Comparison of ENCODE assay signal across 24 cellular contexts in genomic region chr2:72961036-72961720, GRCh38. TPM values are rescaled to one million over a fixed set of nuclear protein-coding genes. Genes with fewer than 3 reads are reported as not detected.
"Had no signal": no experiment of that assay in that cellular context is flagged by ENCODE, and none has a peak within 500 bp of the region (broad histone marks: within the 10 kb centered on the region; RNA-seq: fewer than 3 reads in every experiment).

No MANE protein-coding gene starts in this region.

- H3K27me3 ChIP-seq: gastroesophageal sphincter, neutrophil, right atrium auricular region, uterus had no signal

- H3K27ac ChIP-seq: coronary artery, gastroesophageal sphincter, left ventricle myocardium inferior, lower lobe of right lung, neutrophil, right atrium auricular region, uterus had no signal

- H3K4me3 Mint-ChIP-seq: immature natural killer cell; memory B cell; natural killer cell treated with Interleukin-12 subunit alpha and Interleukin-12 subunit beta and Interleukin-15 and Interleukin-18, amount 100 ng/mL, for 72 hours; type B pancreatic cell had no signal

- DNase-seq: effector CD4-positive, alpha-beta T cell; glutamatergic neuron; immature natural killer cell; left cardiac atrium; left ventricle myocardium inferior; lower lobe of right lung; midbrain; small intestine; stimulated activated CD4-positive, alpha-beta T cell treated with anti-CD3 and anti-CD28 coated beads, Interleukin-12 subunit alpha, Interleukin-12 subunit beta, amount 100 ng/mL, for 4 hours; stimulated activated naive CD4-positive, alpha-beta T cell treated with Interleukin-2 at 50 U/mL for 16 hours; uterus had no signal

- ATAC-seq: esophagus mucosa; gastroesophageal sphincter; left cardiac atrium; lower lobe of right lung; natural killer cell treated with Interleukin-12 subunit alpha and Interleukin-12 subunit beta and Interleukin-15 and Interleukin-18, amount 100 ng/mL, for 72 hours had no signal

- H3K36me3 Mint-ChIP-seq: natural killer cell treated with Interleukin-12 subunit alpha and Interleukin-12 subunit beta and Interleukin-15 and Interleukin-18, amount 100 ng/mL, for 72 hours had no signal

- H3K9me3 Mint-ChIP-seq: memory B cell; natural killer cell treated with Interleukin-12 subunit alpha and Interleukin-12 subunit beta and Interleukin-15 and Interleukin-18, amount 100 ng/mL, for 72 hours; type B pancreatic cell had no signal

- H3K4me3 ChIP-seq: coronary artery, gastroesophageal sphincter, left ventricle myocardium inferior, lower lobe of right lung, right atrium auricular region, uterus had no signal

- H3K4me1 Mint-ChIP-seq: memory B cell had no signal

- FAIRE-seq: keratinocyte, small intestine had no signal

- H3K9me3 ChIP-seq: gastroesophageal sphincter, left ventricle myocardium inferior, lower lobe of right lung, neutrophil, right atrium auricular region, uterus had no signal

- H3K27me3 Mint-ChIP-seq: memory B cell; natural killer cell treated with Interleukin-12 subunit alpha and Interleukin-12 subunit beta and Interleukin-15 and Interleukin-18, amount 100 ng/mL, for 72 hours had no signal

- H3K27ac Mint-ChIP-seq: memory B cell, type B pancreatic cell had no signal

- H3K4me1 ChIP-seq: gastroesophageal sphincter, left ventricle myocardium inferior, lower lobe of right lung, right atrium auricular region, uterus had no signal

- H3K36me3 ChIP-seq: lower lobe of right lung, right atrium auricular region, uterus had no signal

RNA-seq across cellular contexts. Expression of gene EMX1, which starts 43.9 kb away (rescaled TPM):
- total RNA-seq: cerebellum; dermis microvascular lymphatic vessel endothelial cell; esophagus mucosa; fibroblast of villous mesenchyme; left cardiac atrium; left ventricle myocardium inferior; lower lobe of right lung; natural killer cell treated with Interleukin-12 subunit alpha and Interleukin-12 subunit beta and Interleukin-15 and Interleukin-18, amount 100 ng/mL, for 72 hours; osteocyte had no signal
